In the genomic region with DNA sequence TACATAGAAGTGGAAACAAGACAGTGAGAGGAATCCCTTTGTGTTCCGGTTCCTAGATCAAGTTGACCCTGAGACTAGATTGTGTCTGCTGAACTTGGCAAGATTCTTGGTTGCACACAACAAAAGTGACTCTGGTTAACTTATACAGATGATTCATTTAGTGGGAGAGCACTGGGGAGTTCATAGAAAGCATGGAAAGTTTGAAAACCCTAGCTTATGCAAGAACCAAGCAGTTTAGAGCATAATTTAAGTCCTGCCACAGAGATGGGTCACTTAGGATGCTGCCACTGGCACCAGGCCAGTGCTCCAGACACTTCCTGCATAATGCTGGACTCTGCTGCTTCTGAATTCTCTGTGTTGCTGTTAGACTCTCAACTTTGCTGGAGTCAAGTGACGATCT, we compare ENCODE assay signal across 24 cellular contexts.
"Had no signal": no experiment of that assay in that cellular context is flagged by ENCODE, and none has a peak within 500 bp of the region (broad histone marks: within the 10 kb centered on the region; RNA-seq: fewer than 3 reads in every experiment).

No MANE protein-coding gene starts in this region.

- H3K27ac ChIP-seq: adrenal gland, breast epithelium, RWPE1, SJCRH30, VCaP had no signal

- H3K36me3 Mint-ChIP-seq: activated CD4-positive, alpha-beta memory T cell treated with anti-CD3 and anti-CD28 coated beads for 36 hours; activated naive CD8-positive, alpha-beta T cell treated with anti-CD3 and anti-CD28 coated beads, Interleukin-2, amount 10 ng/mL, durations not matched to agents 7 days and 5 days had no signal

- H3K27me3 ChIP-seq: adrenal gland, breast epithelium had no signal

- H3K9ac ChIP-seq: SK-N-SH had no signal

- H3K4me3 ChIP-seq: adrenal gland, breast epithelium, SJCRH30 had no signal

- DNase-seq: activated CD4-positive, alpha-beta memory T cell treated with anti-CD3 and anti-CD28 coated beads for 36 hours; activated CD4-positive, alpha-beta T cell treated with anti-CD3 and anti-CD28 coated beads, Interleukin-2, amount 10 ng/mL, durations not matched to agents 7 days and 5 days; activated CD4-positive, CD25-positive, alpha-beta regulatory T cell; activated CD8-positive, alpha-beta memory T cell treated with anti-CD3 and anti-CD28 coated beads for 24 hours; activated naive CD4-positive, alpha-beta T cell treated with anti-CD3 and anti-CD28 coated beads, Interleukin-2, amount 50 U/mL, for 16 hours; activated naive CD8-positive, alpha-beta T cell treated with anti-CD3 and anti-CD28 coated beads, Interleukin-2, amount 10 ng/mL, durations not matched to agents 7 days and 5 days; adrenal gland; aorta; central memory CD4-positive, alpha-beta T cell; MM.1S; NCI-H1105; NCI-H1436; NCI-H187; NCI-H2081; NCI-H446 treated with DMSO at 0.1 percent for 48 hours; NCI-H524 treated with DMSO at 0.1 percent for 48 hours; NCI-H748 treated with DMSO at 0.1 percent for 48 hours; Right ventricle myocardium superior; SJCRH30; SK-N-SH; T-helper 1 cell had no signal

- H3K36me3 ChIP-seq: adrenal gland, breast epithelium, SJCRH30 had no signal

- H3K9me3 ChIP-seq: adrenal gland, breast epithelium, SJCRH30, SK-N-SH had no signal

- H3K4me2 ChIP-seq: SK-N-SH had no signal

- H3K27ac Mint-ChIP-seq: activated CD4-positive, alpha-beta memory T cell treated with anti-CD3 and anti-CD28 coated beads for 36 hours; activated CD4-positive, alpha-beta T cell treated with anti-CD3 and anti-CD28 coated beads, Interleukin-2, amount 10 ng/mL, durations not matched to agents 7 days and 5 days; activated naive CD8-positive, alpha-beta T cell treated with anti-CD3 and anti-CD28 coated beads, Interleukin-2, amount 10 ng/mL, durations not matched to agents 7 days and 5 days had no signal

- H3K9me3 Mint-ChIP-seq: activated CD4-positive, alpha-beta memory T cell treated with anti-CD3 and anti-CD28 coated beads for 36 hours; activated CD4-positive, alpha-beta T cell treated with anti-CD3 and anti-CD28 coated beads, Interleukin-2, amount 10 ng/mL, durations not matched to agents 7 days and 5 days; activated naive CD8-positive, alpha-beta T cell treated with anti-CD3 and anti-CD28 coated beads, Interleukin-2, amount 10 ng/mL, durations not matched to agents 7 days and 5 days had no signal

- H3K4me1 Mint-ChIP-seq: activated CD4-positive, alpha-beta T cell treated with anti-CD3 and anti-CD28 coated beads, Interleukin-2, amount 10 ng/mL, durations not matched to agents 7 days and 5 days had no signal

- H3K4me3 Mint-ChIP-seq: activated CD4-positive, alpha-beta memory T cell treated with anti-CD3 and anti-CD28 coated beads for 36 hours; activated CD4-positive, alpha-beta T cell treated with anti-CD3 and anti-CD28 coated beads, Interleukin-2, amount 10 ng/mL, durations not matched to agents 7 days and 5 days; activated naive CD8-positive, alpha-beta T cell treated with anti-CD3 and anti-CD28 coated beads, Interleukin-2, amount 10 ng/mL, durations not matched to agents 7 days and 5 days had no signal

- H3K4me1 ChIP-seq: adrenal gland, breast epithelium, SJCRH30 had no signal
